ENCODE assay signal across 12 cellular contexts in the genomic region with DNA sequence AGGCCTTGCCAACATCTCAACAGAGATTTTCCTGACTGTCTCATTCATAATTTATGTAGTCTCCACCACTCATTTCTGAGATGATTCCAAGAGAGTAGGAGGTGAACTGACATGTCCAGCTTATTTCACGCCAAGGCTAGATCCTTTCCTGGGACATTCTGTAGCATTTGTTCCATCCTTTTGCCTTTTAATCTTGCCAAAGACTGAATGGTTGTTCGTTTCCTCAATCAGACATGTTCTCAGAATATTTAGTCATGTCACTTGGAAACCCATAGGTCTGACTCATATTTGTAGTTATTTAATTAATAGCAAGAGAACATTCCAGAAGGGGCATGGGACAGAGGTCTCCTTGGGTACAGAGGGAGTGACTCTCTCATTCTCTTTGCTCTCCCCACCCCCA.
DNase-seq lines count a peak whose midpoint lies in the region; ATAC-seq, FAIRE-seq and TF ChIP-seq lines count a peak whose summit lies in the region.
"Had no signal": no experiment of that assay in that cellular context is flagged by ENCODE, and none has a peak within 500 bp of the region (broad histone marks: within the 10 kb centered on the region; RNA-seq: fewer than 3 reads in every experiment).

No MANE protein-coding gene starts in this region.

- H3K4me1 ChIP-seq in A549, result peaks cover 19% of the 10 kb centered on the region
- peaks cover 21% of the 10 kb centered on the region for H3K4me1 ChIP-seq in RWPE2 (ENCODE audit: insufficient read depth, poor library complexity, severe bottlenecking)

- H3K4me1 Mint-ChIP-seq in effector memory CD8-positive, alpha-beta T cell (ENCODE audit: low read depth in 2 of 2), result no peaks in the 10 kb centered on the region
- peaks cover 3% of the 10 kb centered on the region for H3K4me1 Mint-ChIP-seq in activated T-cell treated with anti-CD3 and anti-CD28 coated beads, Interleukin-2, amount 50 U/mL, for 24 hours (ENCODE audit: low read depth)

- H3K9me3 Mint-ChIP-seq in effector memory CD8-positive, alpha-beta T cell, result no peaks in the 10 kb centered on the region
- H3K9me3 Mint-ChIP-seq in activated T-cell treated with anti-CD3 and anti-CD28 coated beads, Interleukin-2, amount 50 U/mL, for 24 hours, result no peaks in the 10 kb centered on the region

- H3K27ac Mint-ChIP-seq in effector memory CD8-positive, alpha-beta T cell, result no peak overlapping the region
- H3K27ac Mint-ChIP-seq in activated T-cell treated with anti-CD3 and anti-CD28 coated beads, Interleukin-2, amount 50 U/mL, for 24 hours, result no peak overlapping the region

- peak overlapping the region; percentile 13; the same call in 1 of the 3 replicates for H3K4me2 ChIP-seq in A549

- H3K27me3 Mint-ChIP-seq in effector memory CD8-positive, alpha-beta T cell, result peaks cover 11 to 19% of the 10 kb centered on the region in 2 donors
- H3K27me3 Mint-ChIP-seq in activated T-cell treated with anti-CD3 and anti-CD28 coated beads, Interleukin-2, amount 50 U/mL, for 24 hours, result peaks cover 12% of the 10 kb centered on the region

- no peak for TF ChIP-seq RAD21 in A549 (conservative IDR thresholded peaks at IDR 0.05 in 1 of 2, IDR thresholded peaks at IDR 0.05 in 1 of 2)

- peak in 1 of 2 experiments; percentile 29; a peak in 1 of 6 replicates for ATAC-seq in A549
- no peak for ATAC-seq in RWPE2 (ENCODE audit: low read depth)
- no peak for ATAC-seq in effector memory CD8-positive, alpha-beta T cell (replicated peaks)

- CTCF ChIA-PET in A549 (lab: Yijun Ruan, JAX), result interaction anchor here (1.4 kb wide), 1 partner anchor 9 kb away, joined by 5 read pairs; no protein-coding TSS in a partner anchor

- H3K4me3 ChIP-seq in A549 (no peak overlapping the region), RWPE2 (ENCODE audit: severe bottlenecking) (no peak overlapping the region), fibroblast of mammary gland (ENCODE audit: control insufficient read depth, low read depth, low read length) (no peak overlapping the region)

- H3K9me3 ChIP-seq in A549 (no peaks in the 10 kb centered on the region), RWPE2 (ENCODE audit: severe bottlenecking) (no peaks in the 10 kb centered on the region)

- TF ChIP-seq CTCF in A549 (IDR thresholded peaks at IDR 0.05) (no peak), RWPE2 (IDR thresholded peaks at IDR 0.05; ENCODE audit: poor library complexity, severe bottlenecking) (no peak), fibroblast of mammary gland (conservative IDR thresholded peaks at IDR 0.05; ENCODE audit: control insufficient read depth, insufficient read depth, low read depth, low read length) (no peak)

- peaks cover 3% of the 10 kb centered on the region for H3K36me3 Mint-ChIP-seq in effector memory CD8-positive, alpha-beta T cell (ENCODE audit: insufficient read depth)
- peaks cover 14% of the 10 kb centered on the region for H3K36me3 Mint-ChIP-seq in activated T-cell treated with anti-CD3 and anti-CD28 coated beads, Interleukin-2, amount 50 U/mL, for 24 hours (ENCODE audit: low read depth)

- POLR2A ChIA-PET in A549 (lab: Yijun Ruan, JAX), result no interaction called here

- DNase-seq in A549 (ENCODE audit: low read depth in 1 of 2, low spot score in 1 of 2) (peak in 1 of 2 experiments; percentile 4), RWPE2 (ENCODE audit: low spot score) (no peak), fibroblast of mammary gland (ENCODE audit: low read depth) (peak; percentile 81), non-pigmented ciliary epithelial cell (ENCODE audit: low read depth) (peak; percentile 28), DMS 273 (lab: John Stamatoyannopoulos, UW; ENCODE audit: unreplicated experiment) (no peak)
- DNase-seq in stimulated activated naive CD4-positive, alpha-beta T cell treated with Interleukin-2 at 50 U/mL for 16 hours (lab: John Stamatoyannopoulos, UW), result no peak
- DNase-seq in effector memory CD8-positive, alpha-beta T cell, result no peak
- DNase-seq in activated T-cell treated with anti-CD3 and anti-CD28 coated beads, Interleukin-2, amount 50 U/mL, for 24 hours, result no peak
- DNase-seq: activated CD4-positive, alpha-beta T cell treated with anti-CD3 and anti-CD28 coated beads for 48 hours; activated effector memory CD4-positive, alpha-beta T cell treated with anti-CD3 and anti-CD28 coated beads, Interleukin-2, amount 50 U/mL, for 16 hours; NCI-H1694 treated with DMSO at 0.1 percent for 48 hours; SW 1271 had no signal

- no peak overlapping the region; a peak in 1 of 6 replicates for H3K27ac ChIP-seq in A549
- H3K27ac ChIP-seq in RWPE2 (ENCODE audit: poor library complexity, severe bottlenecking), result peak overlapping the region; percentile 46

- H3K36me3 ChIP-seq in RWPE2 (ENCODE audit: low read depth), result no peaks in the 10 kb centered on the region

- 92% methylated on average over 2 of the region's 2 CpGs for WGBS in A549 (ENCODE audit: missing lambda C conversion rate)

- TF ChIP-seq EP300 in A549 (IDR thresholded peaks at IDR 0.05), result no peak

- H3K4me3 Mint-ChIP-seq in effector memory CD8-positive, alpha-beta T cell, result no peak overlapping the region
- no peak overlapping the region for H3K4me3 Mint-ChIP-seq in activated T-cell treated with anti-CD3 and anti-CD28 coated beads, Interleukin-2, amount 50 U/mL, for 24 hours

- TF ChIP-seq POLR2A in A549 (IDR thresholded peaks at IDR 0.05; ENCODE audit: low read length), result no peak

- FAIRE-seq in A549 (lab: Jason Lieb, UNC), result no peak

- no peaks in the 10 kb centered on the region for H3K27me3 ChIP-seq in RWPE2 (ENCODE audit: insufficient read depth, poor library complexity, severe bottlenecking)

TF ChIP-seq in A549, 52 proteins besides CTCF, POLR2A, EP300 and RAD21:
- TF ChIP-seq, protein P1, sequence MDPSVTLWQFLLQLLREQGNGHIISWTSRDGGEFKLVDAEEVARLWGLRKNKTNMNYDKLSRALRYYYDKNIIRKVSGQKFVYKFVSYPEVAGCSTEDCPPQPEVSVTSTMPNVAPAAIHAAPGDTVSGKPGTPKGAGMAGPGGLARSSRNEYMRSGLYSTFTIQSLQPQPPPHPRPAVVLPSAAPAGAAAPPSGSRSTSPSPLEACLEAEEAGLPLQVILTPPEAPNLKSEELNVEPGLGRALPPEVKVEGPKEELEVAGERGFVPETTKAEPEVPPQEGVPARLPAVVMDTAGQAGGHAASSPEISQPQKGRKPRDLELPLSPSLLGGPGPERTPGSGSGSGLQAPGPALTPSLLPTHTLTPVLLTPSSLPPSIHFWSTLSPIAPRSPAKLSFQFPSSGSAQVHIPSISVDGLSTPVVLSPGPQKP (IDR thresholded peaks at IDR 0.05; ENCODE audit: low read depth, low read length), result no peak
- TF ChIP-seq JUN (IDR thresholded peaks at IDR 0.05) (no peak), CBX8 (IDR thresholded peaks at IDR 0.05) (no peak), KDM5A (IDR thresholded peaks at IDR 0.05) (no peak), PHF8 (IDR thresholded peaks at IDR 0.05; ENCODE audit: borderline replicate concordance, low read depth) (no peak), FOSL2 (IDR thresholded peaks at IDR 0.05) (no peak), FOSL2 (CRISPR knock-in tag; IDR thresholded peaks at IDR 0.05) (no peak)
- TF ChIP-seq, protein P2, sequence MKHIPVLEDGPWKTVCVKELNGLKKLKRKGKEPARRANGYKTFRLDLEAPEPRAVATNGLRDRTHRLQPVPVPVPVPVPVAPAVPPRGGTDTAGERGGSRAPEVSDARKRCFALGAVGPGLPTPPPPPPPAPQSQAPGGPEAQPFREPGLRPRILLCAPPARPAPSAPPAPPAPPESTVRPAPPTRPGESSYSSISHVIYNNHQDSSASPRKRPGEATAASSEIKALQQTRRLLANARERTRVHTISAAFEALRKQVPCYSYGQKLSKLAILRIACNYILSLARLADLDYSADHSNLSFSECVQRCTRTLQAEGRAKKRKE (CRISPR knock-in tag; IDR thresholded peaks at IDR 0.05; ENCODE audit: low read depth), result no peak

Comparison
In these comparisons a context has a peak if more than half of its experiments do, and no peak if none do; other contexts are left out.
1. DNase-seq: peak in fibroblast of mammary gland (single experiment) and non-pigmented ciliary epithelial cell (single experiment); none in RWPE2 (single experiment), stimulated activated naive CD4-positive, alpha-beta T cell treated with Interleukin-2 at 50 U/mL for 16 hours (single experiment), DMS 273 (single experiment), effector memory CD8-positive, alpha-beta T cell (0 of 3) and activated T-cell treated with anti-CD3 and anti-CD28 coated beads, Interleukin-2, amount 50 U/mL, for 24 hours (single experiment).